Comparison of ENCODE assay signal across 12 cellular contexts in the genomic region with DNA sequence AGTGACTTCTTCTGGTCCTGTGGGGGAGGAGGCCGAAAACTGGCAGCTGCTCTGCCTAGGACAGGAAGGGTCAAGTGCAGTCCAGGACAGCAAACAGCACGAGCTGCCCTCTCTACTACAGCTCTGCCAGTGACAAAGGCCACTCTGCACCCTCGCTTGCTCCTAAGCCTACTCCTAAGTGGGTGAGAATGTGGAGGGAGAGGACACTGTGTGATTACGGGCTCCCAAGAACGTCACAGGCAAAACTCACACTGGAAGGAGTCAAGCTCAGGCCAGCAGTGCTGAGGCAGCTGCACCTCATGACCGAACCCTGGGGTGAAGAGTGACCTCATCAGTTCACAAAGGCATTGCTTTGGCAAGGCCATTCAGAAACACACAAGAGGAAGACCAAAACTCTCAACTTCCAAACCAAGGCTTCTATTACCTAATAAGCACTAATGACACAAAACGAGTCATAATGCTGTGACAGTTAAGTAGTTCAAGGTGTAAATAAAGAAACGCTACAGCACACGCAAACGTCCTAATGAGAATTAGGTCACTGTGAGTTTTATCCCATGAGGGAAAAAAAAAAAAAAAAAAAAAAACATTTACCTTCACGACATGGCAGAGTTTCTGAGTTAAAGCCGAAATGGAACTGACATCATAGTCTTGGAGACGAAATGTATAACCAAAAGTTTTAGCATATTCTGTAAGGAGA. TPM values are rescaled to one million over a fixed set of nuclear protein-coding genes. Genes with fewer than 3 reads are reported as not detected.
DNase-seq lines count a peak whose midpoint lies in the region; ATAC-seq, FAIRE-seq and TF ChIP-seq lines count a peak whose summit lies in the region.
"Had no signal": no experiment of that assay in that cellular context is flagged by ENCODE, and none has a peak within 500 bp of the region (broad histone marks: within the 10 kb centered on the region; RNA-seq: fewer than 3 reads in every experiment).

No MANE protein-coding gene starts in this region.

- in situ Hi-C loops in HepG2 (cut with HindIII; ENCODE audit: extremely low pct_ligation_motif_present, low pct_unique_long_range_greater_than_20kb) = no loop called here

- TF ChIP-seq EP300 in HepG2 (IDR thresholded peaks at IDR 0.05; ENCODE audit: low read depth in 2 of 2, low read length in 2 of 2) (no peak), HepG2 (CRISPR knock-in tag; IDR thresholded peaks at IDR 0.05; ENCODE audit: borderline replicate concordance) (no peak)

- H3K79me2 ChIP-seq in HepG2 (ENCODE audit: insufficient read depth, low read length) = no peaks in the 10 kb centered on the region

- ATAC-seq in HepG2 (peak; percentile 67), HG03095 (IDR thresholded peaks at IDR 0.05; ENCODE audit: unreplicated experiment) (no peak)

- TF ChIP-seq CTCF in bronchial epithelial cell (IDR thresholded peaks at IDR 0.05; ENCODE audit: insufficient read depth, low read length, severe bottlenecking) = no peak
- 0 out of 2 replicates have a peak, but pooled peaks have one; percentile 18 for TF ChIP-seq CTCF in HepG2 (CRISPR knock-in tag; IDR thresholded peaks at IDR 0.05)

- WGBS in HepG2 (ENCODE audit: low lambda C conversion rate) = 47% methylated on average over 13 of the region's 13 CpGs

- POLR2A ChIA-PET in HepG2 (lab: Yijun Ruan, JAX) = interaction anchor here (0.7 to 6.0 kb wide), 12 partner anchors 9 to 389 kb away, joined by 3 to 89 read pairs (median 4); a partner anchor contains a TSS

- CTCF ChIA-PET in HepG2 (lab: Yijun Ruan, JAX; ENCODE audit: low intra/inter-chr PET ratio, low total read pairs) = interaction anchor here (1.1 kb wide), 1 partner anchor 34 kb away, joined by 3 read pairs; no protein-coding TSS in a partner anchor

- H3K4me3 ChIP-seq in bronchial epithelial cell (ENCODE audit: low read depth, low read length) (no peak overlapping the region), HepG2 (replicated peaks in 1 of 3; ENCODE audit: insufficient read depth in 1 of 3, low read depth in 2 of 3, low read length in 3 of 3) (no peak overlapping the region)

- no peak for TF ChIP-seq POLR2A in HepG2 (IDR thresholded peaks at IDR 0.05; ENCODE audit: insufficient read depth in 1 of 2, low read depth in 2 of 2, low read length in 2 of 2)

- peaks cover 9% of the 10 kb centered on the region for H3K36me3 ChIP-seq in bronchial epithelial cell (ENCODE audit: control insufficient read depth, insufficient read depth, low read length)
- peaks cover 28 to 52% of the 10 kb centered on the region in 2 experiments for H3K36me3 ChIP-seq in HepG2 (replicated peaks in 1 of 2; ENCODE audit: control insufficient read depth in 1 of 2, insufficient read depth in 2 of 2, low read length in 2 of 2)

- H3K27me3 ChIP-seq in bronchial epithelial cell (ENCODE audit: control insufficient read depth, insufficient read depth, low read length) (no peaks in the 10 kb centered on the region), HepG2 (ENCODE audit: control insufficient read depth in 1 of 2, insufficient read depth in 2 of 2, low read length in 2 of 2) (no peaks in the 10 kb centered on the region)

- H2AFZ ChIP-seq in HepG2 (ENCODE audit: low read length) = no peak overlapping the region

- BruUV-seq in HepG2 (replicated peaks; lab: Mats Ljungman, UMichigan) = no TSS peak

- FAIRE-seq in bronchial epithelial cell (lab: Jason Lieb, UNC) (no peak), HepG2 (lab: Jason Lieb, UNC) (no peak)
- FAIRE-seq: keratinocyte had no signal

- peak overlapping the region; percentile 48 for H3K4me2 ChIP-seq in HepG2 (ENCODE audit: low read depth, low read length)

- H4K20me1 ChIP-seq in HepG2 (ENCODE audit: insufficient read depth, low read length) = no peaks in the 10 kb centered on the region

- TF ChIP-seq RAD21 in HepG2 (CRISPR knock-in tag; IDR thresholded peaks at IDR 0.05) = no peak

- no peaks in the 10 kb centered on the region for H3K9me3 ChIP-seq in HepG2 (ENCODE audit: low read length)

- DNase-seq in DMS53 (lab: John Stamatoyannopoulos, UW) (peak; percentile 20), DMS53 treated with DMSO at 0.1 percent for 48 hours (lab: John Stamatoyannopoulos, UW; ENCODE audit: unreplicated experiment) (no peak), bronchial epithelial cell (ENCODE audit: low read depth) (peak; percentile 77), HepG2 (ENCODE audit: low spot score) (peak; percentile 67), stromal cell of bone marrow (ENCODE audit: low read depth) (peak; percentile 74), OCI-M1 (lab: John Stamatoyannopoulos, UW) (no peak), NCI-H2081 (lab: John Stamatoyannopoulos, UW) (no peak)
- DNase-seq: 8988T; effector CD8-positive, alpha-beta T cell; NCI-H510A had no signal

- intact Hi-C loops in HepG2 (cut with micrococcal nuclease; ENCODE audit: unreplicated experiment) = loop anchor here (2.0 kb wide), 1 partner anchor 17 kb away; no protein-coding TSS in a partner anchor

- peaks cover 66% of the 10 kb centered on the region for H3K4me1 ChIP-seq in HepG2 (ENCODE audit: insufficient read depth, low read length)

- H3K9ac ChIP-seq in HepG2 (ENCODE audit: insufficient read depth, low read depth, low read length) = peak overlapping the region; percentile 13; the same call in 1 of the 2 replicates

- peak overlapping the region; percentile 58 for H3K27ac ChIP-seq in HepG2 (ENCODE audit: extremely low read length, insufficient read depth, low read length)

TF ChIP-seq in HepG2, 621 proteins besides CTCF, POLR2A, EP300 and RAD21 (continues in another document):
- TF ChIP-seq BORCS8-MEF2B (CRISPR knock-in tag; IDR thresholded peaks at IDR 0.05) (peak; percentile 36; the same call in 1 of the 2 replicates), ZSCAN9 (CRISPR knock-in tag; IDR thresholded peaks at IDR 0.05; ENCODE audit: borderline replicate concordance) (no peak), FOXC1 (CRISPR knock-in tag; IDR thresholded peaks at IDR 0.05; ENCODE audit: borderline replicate concordance) (peak; percentile 56), TAF1 (CRISPR knock-in tag; IDR thresholded peaks at IDR 0.05) (0 out of 2 replicates have a peak, but pooled peaks have one; percentile 10), ZNF510 (CRISPR knock-in tag; IDR thresholded peaks at IDR 0.05; ENCODE audit: low read depth) (0 out of 2 replicates have a peak, but pooled peaks have one; percentile 58), SALL1 (CRISPR knock-in tag; IDR thresholded peaks at IDR 0.05) (peak; percentile 72; the same call in 1 of the 2 replicates), DNMT1 (CRISPR knock-in tag; IDR thresholded peaks at IDR 0.05) (peak; percentile 67)

RNA-seq across cellular contexts. Expression of a gene that starts 35.1 kb away (rescaled TPM):
- 12.9 and 17.4 TPM in 2 replicates for total RNA-seq in bronchial epithelial cell
- 8.7 and 12.6 TPM in 2 replicates for total RNA-seq in HepG2 (2016; rRNA removed; fragmentation: Illumina TruSeq; extraction: Trizol)
- total RNA-seq in HepG2 (2016; cell fraction: cytosol; rRNA removed; fragmentation: Illumina TruSeq; extraction: Trizol; ENCODE audit: low read depth) = 4.7 and 4.9 TPM in 2 replicates
- total RNA-seq in HepG2 (2016; cell fraction: insoluble cytoplasmic fraction; rRNA removed; fragmentation: Illumina TruSeq; extraction: Trizol) = 9.0 and 11.2 TPM in 2 replicates
- 5.9 and 7.4 TPM in 2 replicates for total RNA-seq in HepG2 (2016; cell fraction: membrane; rRNA removed; fragmentation: Illumina TruSeq; extraction: Trizol)
- total RNA-seq in HepG2 (2016; cell fraction: nucleus; rRNA removed; fragmentation: Illumina TruSeq; extraction: Trizol) = 15.1 and 17.8 TPM in 2 replicates
- 19.3 and 20.7 TPM in 2 replicates for polyA plus RNA-seq in HepG2 (2011; rRNA removed)
- polyA plus RNA-seq in HepG2 (2011; cell fraction: cytosol; rRNA removed) = 8.5 and 11.8 TPM in 2 replicates
- polyA plus RNA-seq in HepG2 (2011; cell fraction: nucleus; rRNA removed) = 53.5 and 61.6 TPM in 2 replicates
- polyA plus RNA-seq in HepG2 (2012) = 29.8 and 37.5 TPM in 2 replicates
- polyA plus RNA-seq in HepG2 (2016; cell fraction: cytosol; fragmentation: Illumina TruSeq; extraction: Trizol; ENCODE audit: low read depth) = 0.89 and 1.4 TPM in 2 replicates
- polyA plus RNA-seq in HepG2 (2016; cell fraction: insoluble cytoplasmic fraction; fragmentation: Illumina TruSeq; extraction: Trizol; ENCODE audit: low read depth) = 13.1 and 15.0 TPM in 2 replicates
- polyA plus RNA-seq in HepG2 (2016; cell fraction: membrane; fragmentation: Illumina TruSeq; extraction: Trizol; ENCODE audit: low read depth) = 3.1 and 3.3 TPM in 2 replicates
- 23.8 and 27.5 TPM in 2 replicates for polyA plus RNA-seq in HepG2 (2016; cell fraction: nucleus; fragmentation: Illumina TruSeq; extraction: Trizol; ENCODE audit: insufficient read depth, low read depth)
- 27.6 and 72.5 TPM in 2 replicates for polyA minus RNA-seq in HepG2 (2011; rRNA and poly(A)+ RNA removed; ENCODE audit: low replicate concordance)
- polyA minus RNA-seq in HepG2 (2011; cell fraction: cytosol; rRNA and poly(A)+ RNA removed) = 18.2 and 19.5 TPM in 2 replicates
- polyA minus RNA-seq in HepG2 (2011; cell fraction: nucleus; rRNA and poly(A)+ RNA removed) = 76.6 and 109 TPM in 2 replicates

RNA-seq across cellular contexts. Expression of a gene that starts 42.2 kb away (rescaled TPM):
- total RNA-seq in bronchial epithelial cell (64.9 and 74.2 TPM in 2 replicates), HepG2 (2016; rRNA removed; fragmentation: Illumina TruSeq; extraction: Trizol) (72.5 and 79.2 TPM in 2 replicates)
- total RNA-seq in HepG2 (2016; cell fraction: cytosol; rRNA removed; fragmentation: Illumina TruSeq; extraction: Trizol; ENCODE audit: low read depth) = 47.5 and 49.3 TPM in 2 replicates
- total RNA-seq in HepG2 (2016; cell fraction: insoluble cytoplasmic fraction; rRNA removed; fragmentation: Illumina TruSeq; extraction: Trizol) = 69.0 and 72.8 TPM in 2 replicates
- total RNA-seq in HepG2 (2016; cell fraction: membrane; rRNA removed; fragmentation: Illumina TruSeq; extraction: Trizol) = 108 and 112 TPM in 2 replicates
- total RNA-seq in HepG2 (2016; cell fraction: nucleus; rRNA removed; fragmentation: Illumina TruSeq; extraction: Trizol) = 36.9 and 40.9 TPM in 2 replicates
- polyA plus RNA-seq in HepG2 (2011; rRNA removed) = 40.9 and 42.0 TPM in 2 replicates
- 55.5 and 55.6 TPM in 2 replicates for polyA plus RNA-seq in HepG2 (2011; cell fraction: cytosol; rRNA removed)
- polyA plus RNA-seq in HepG2 (2011; cell fraction: nucleus; rRNA removed) = 40.4 and 42.4 TPM in 2 replicates
- 51.9 and 69.8 TPM in 2 replicates for polyA plus RNA-seq in HepG2 (2012)
- 33.1 and 37.3 TPM in 2 replicates for polyA plus RNA-seq in HepG2 (2016; cell fraction: cytosol; fragmentation: Illumina TruSeq; extraction: Trizol; ENCODE audit: low read depth)
- polyA plus RNA-seq in HepG2 (2016; cell fraction: insoluble cytoplasmic fraction; fragmentation: Illumina TruSeq; extraction: Trizol; ENCODE audit: low read depth) = 63.0 and 67.7 TPM in 2 replicates
- polyA plus RNA-seq in HepG2 (2016; cell fraction: membrane; fragmentation: Illumina TruSeq; extraction: Trizol; ENCODE audit: low read depth) = 61.4 and 61.5 TPM in 2 replicates
- polyA plus RNA-seq in HepG2 (2016; cell fraction: nucleus; fragmentation: Illumina TruSeq; extraction: Trizol; ENCODE audit: insufficient read depth, low read depth) = 37.9 and 47.5 TPM in 2 replicates
- 26.4 and 52.5 TPM in 2 replicates for polyA minus RNA-seq in HepG2 (2011; rRNA and poly(A)+ RNA removed; ENCODE audit: low replicate concordance)
- 59.4 and 68.5 TPM in 2 replicates for polyA minus RNA-seq in HepG2 (2011; cell fraction: cytosol; rRNA and poly(A)+ RNA removed)
- 57.7 and 67.5 TPM in 2 replicates for polyA minus RNA-seq in HepG2 (2011; cell fraction: nucleus; rRNA and poly(A)+ RNA removed)

Comparison
In these comparisons a context has a peak if more than half of its experiments do, and no peak if none do; other contexts are left out.
1. DNase-seq: peak in DMS53 (single experiment), bronchial epithelial cell (single experiment), HepG2 (single experiment) and stromal cell of bone marrow (single experiment); none in DMS53 treated with DMSO at 0.1 percent for 48 hours (single experiment), OCI-M1 (single experiment) and NCI-H2081 (0 of 2).